1 cellular context compared by ENCODE assay signal in the genomic region with DNA sequence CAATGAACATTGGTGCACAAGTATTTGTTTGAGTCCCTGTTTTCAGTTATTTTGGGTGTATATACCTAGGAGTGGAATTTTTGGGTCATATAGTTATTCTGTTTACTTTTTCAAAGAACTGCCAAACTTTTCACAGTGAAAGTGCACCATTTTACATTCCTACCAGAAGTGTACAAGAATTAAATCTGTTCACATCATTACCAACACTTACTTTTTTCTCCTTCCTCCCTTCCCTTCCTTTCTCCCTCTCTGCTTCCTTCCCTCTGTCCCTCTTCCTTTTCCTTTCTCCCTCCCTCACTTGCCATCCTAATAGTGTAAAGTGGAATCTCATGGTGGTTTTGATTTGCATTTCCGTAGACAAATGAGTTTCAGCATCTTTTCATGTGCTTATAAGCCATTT.
TF ChIP-seq lines count a peak whose summit lies in the region.

No MANE protein-coding gene starts in this region.

TF ChIP-seq in GM23338, 12 proteins besides CTCF, POLR2A, EP300 and RAD21 (continued from another document):
- TF ChIP-seq, protein P1, sequence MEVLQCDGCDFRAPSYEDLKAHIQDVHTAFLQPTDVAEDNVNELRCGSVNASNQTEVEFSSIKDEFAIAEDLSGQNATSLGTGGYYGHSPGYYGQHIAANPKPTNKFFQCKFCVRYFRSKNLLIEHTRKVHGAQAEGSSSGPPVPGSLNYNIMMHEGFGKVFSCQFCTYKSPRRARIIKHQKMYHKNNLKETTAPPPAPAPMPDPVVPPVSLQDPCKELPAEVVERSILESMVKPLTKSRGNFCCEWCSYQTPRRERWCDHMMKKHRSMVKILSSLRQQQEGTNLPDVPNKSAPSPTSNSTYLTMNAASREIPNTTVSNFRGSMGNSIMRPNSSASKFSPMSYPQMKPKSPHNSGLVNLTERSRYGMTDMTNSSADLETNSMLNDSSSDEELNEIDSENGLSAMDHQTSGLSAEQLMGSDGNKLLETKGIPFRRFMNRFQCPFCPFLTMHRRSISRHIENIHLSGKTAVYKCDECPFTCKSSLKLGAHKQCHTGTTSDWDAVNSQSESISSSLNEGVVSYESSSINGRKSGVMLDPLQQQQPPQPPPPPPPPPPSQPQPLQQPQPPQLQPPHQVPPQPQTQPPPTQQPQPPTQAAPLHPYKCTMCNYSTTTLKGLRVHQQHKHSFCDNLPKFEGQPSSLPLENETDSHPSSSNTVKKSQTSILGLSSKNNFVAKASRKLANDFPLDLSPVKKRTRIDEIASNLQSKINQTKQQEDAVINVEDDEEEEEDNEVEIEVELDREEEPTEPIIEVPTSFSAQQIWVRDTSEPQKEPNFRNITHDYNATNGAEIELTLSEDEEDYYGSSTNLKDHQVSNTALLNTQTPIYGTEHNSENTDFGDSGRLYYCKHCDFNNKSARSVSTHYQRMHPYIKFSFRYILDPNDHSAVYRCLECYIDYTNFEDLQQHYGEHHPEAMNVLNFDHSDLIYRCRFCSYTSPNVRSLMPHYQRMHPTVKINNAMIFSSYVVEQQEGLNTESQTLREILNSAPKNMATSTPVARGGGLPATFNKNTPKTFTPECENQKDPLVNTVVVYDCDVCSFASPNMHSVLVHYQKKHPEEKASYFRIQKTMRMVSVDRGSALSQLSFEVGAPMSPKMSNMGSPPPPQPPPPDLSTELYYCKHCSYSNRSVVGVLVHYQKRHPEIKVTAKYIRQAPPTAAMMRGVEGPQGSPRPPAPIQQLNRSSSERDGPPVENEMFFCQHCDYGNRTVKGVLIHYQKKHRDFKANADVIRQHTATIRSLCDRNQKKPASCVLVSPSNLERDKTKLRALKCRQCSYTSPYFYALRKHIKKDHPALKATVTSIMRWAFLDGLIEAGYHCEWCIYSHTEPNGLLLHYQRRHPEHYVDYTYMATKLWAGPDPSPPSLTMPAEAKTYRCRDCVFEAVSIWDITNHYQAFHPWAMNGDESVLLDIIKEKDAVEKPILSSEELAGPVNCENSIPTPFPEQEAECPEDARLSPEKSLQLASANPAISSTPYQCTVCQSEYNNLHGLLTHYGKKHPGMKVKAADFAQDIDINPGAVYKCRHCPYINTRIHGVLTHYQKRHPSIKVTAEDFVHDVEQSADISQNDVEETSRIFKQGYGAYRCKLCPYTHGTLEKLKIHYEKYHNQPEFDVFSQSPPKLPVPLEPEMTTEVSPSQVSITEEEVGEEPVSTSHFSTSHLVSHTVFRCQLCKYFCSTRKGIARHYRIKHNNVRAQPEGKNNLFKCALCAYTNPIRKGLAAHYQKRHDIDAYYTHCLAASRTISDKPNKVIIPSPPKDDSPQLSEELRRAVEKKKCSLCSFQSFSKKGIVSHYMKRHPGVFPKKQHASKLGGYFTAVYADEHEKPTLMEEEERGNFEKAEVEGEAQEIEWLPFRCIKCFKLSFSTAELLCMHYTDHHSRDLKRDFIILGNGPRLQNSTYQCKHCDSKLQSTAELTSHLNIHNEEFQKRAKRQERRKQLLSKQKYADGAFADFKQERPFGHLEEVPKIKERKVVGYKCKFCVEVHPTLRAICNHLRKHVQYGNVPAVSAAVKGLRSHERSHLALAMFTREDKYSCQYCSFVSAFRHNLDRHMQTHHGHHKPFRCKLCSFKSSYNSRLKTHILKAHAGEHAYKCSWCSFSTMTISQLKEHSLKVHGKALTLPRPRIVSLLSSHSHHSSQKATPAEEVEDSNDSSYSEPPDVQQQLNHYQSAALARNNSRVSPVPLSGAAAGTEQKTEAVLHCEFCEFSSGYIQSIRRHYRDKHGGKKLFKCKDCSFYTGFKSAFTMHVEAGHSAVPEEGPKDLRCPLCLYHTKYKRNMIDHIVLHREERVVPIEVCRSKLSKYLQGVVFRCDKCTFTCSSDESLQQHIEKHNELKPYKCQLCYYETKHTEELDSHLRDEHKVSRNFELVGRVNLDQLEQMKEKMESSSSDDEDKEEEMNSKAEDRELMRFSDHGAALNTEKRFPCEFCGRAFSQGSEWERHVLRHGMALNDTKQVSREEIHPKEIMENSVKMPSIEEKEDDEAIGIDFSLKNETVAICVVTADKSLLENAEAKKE (CRISPR knock-in tag; IDR thresholded peaks at IDR 0.05): no peak
- TF ChIP-seq, protein P2, sequence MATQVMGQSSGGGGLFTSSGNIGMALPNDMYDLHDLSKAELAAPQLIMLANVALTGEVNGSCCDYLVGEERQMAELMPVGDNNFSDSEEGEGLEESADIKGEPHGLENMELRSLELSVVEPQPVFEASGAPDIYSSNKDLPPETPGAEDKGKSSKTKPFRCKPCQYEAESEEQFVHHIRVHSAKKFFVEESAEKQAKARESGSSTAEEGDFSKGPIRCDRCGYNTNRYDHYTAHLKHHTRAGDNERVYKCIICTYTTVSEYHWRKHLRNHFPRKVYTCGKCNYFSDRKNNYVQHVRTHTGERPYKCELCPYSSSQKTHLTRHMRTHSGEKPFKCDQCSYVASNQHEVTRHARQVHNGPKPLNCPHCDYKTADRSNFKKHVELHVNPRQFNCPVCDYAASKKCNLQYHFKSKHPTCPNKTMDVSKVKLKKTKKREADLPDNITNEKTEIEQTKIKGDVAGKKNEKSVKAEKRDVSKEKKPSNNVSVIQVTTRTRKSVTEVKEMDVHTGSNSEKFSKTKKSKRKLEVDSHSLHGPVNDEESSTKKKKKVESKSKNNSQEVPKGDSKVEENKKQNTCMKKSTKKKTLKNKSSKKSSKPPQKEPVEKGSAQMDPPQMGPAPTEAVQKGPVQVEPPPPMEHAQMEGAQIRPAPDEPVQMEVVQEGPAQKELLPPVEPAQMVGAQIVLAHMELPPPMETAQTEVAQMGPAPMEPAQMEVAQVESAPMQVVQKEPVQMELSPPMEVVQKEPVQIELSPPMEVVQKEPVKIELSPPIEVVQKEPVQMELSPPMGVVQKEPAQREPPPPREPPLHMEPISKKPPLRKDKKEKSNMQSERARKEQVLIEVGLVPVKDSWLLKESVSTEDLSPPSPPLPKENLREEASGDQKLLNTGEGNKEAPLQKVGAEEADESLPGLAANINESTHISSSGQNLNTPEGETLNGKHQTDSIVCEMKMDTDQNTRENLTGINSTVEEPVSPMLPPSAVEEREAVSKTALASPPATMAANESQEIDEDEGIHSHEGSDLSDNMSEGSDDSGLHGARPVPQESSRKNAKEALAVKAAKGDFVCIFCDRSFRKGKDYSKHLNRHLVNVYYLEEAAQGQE (IDR thresholded peaks at IDR 0.05; ENCODE audit: unreplicated experiment): no peak
- TF ChIP-seq POLR2AphosphoS5 (IDR thresholded peaks at IDR 0.05; ENCODE audit: low read depth) (no peak), JUNB (IDR thresholded peaks at IDR 0.05; ENCODE audit: unreplicated experiment) (no peak), STAT1 (IDR thresholded peaks at IDR 0.05; ENCODE audit: unreplicated experiment) (no peak)
